Comparison of ENCODE assay signal across 13 cellular contexts in genomic region chr11:46252373-46252914, GRCh38. TPM values are rescaled to one million over a fixed set of nuclear protein-coding genes. Genes with fewer than 3 reads are reported as not detected.
A peak's percentile ranks its signal among the peaks of the same experiment; 100 is the strongest.
DNase-seq lines count a peak whose midpoint lies in the region; ATAC-seq and TF ChIP-seq lines count a peak whose summit lies in the region.
"Had no signal": no experiment of that assay in that cellular context is flagged by ENCODE, and none has a peak within 500 bp of the region (broad histone marks: within the 10 kb centered on the region; RNA-seq: fewer than 3 reads in every experiment).

No MANE protein-coding gene starts in this region.

- H3K9me3 Mint-ChIP-seq in type B pancreatic cell = no peaks in the 10 kb centered on the region
- H3K9me3 Mint-ChIP-seq: CD4-positive, alpha-beta T cell had no signal

- DNase-seq in NCI-H1436 (lab: John Stamatoyannopoulos, UW) = peak; percentile 14
- DNase-seq in NCI-H1436 treated with DMSO at 0.1 percent for 48 hours (lab: John Stamatoyannopoulos, UW) = no peak
- DNase-seq in NCI-H2227 treated with DMSO at 0.1 percent for 48 hours (lab: John Stamatoyannopoulos, UW) = peak; percentile 36
- DNase-seq in left kidney (ENCODE audit: low read depth, low spot score) = peak; percentile 38
- DNase-seq in type B pancreatic cell (ENCODE audit: extremely low spot score, unreplicated experiment) = no peak
- no peak for DNase-seq in stimulated activated CD4-positive, alpha-beta T cell treated with anti-CD3 and anti-CD28 coated beads, Interleukin-15, amount 100 ng/mL, for 24 hours
- no peak for DNase-seq in stimulated activated CD4-positive, alpha-beta T cell treated with anti-CD3 and anti-CD28 coated beads, Interleukin-4, amount 100 ng/mL, for 4 hours
- DNase-seq: activated CD8-positive, alpha-beta T cell treated with anti-CD3 and anti-CD28 coated beads, Interleukin-2, amount 10 ng/mL, durations not matched to agents 7 days and 5 days; anterior cingulate cortex; CD4-positive, alpha-beta T cell; heart right ventricle; NCI-H446 treated with DMSO at 0.1 percent for 48 hours had no signal

- H3K27ac Mint-ChIP-seq in type B pancreatic cell = peak overlapping the region; percentile 61
- H3K27ac Mint-ChIP-seq: activated CD8-positive, alpha-beta T cell treated with anti-CD3 and anti-CD28 coated beads, Interleukin-2, amount 10 ng/mL, durations not matched to agents 7 days and 5 days; CD4-positive, alpha-beta T cell had no signal

- no peaks in the 10 kb centered on the region for H3K36me3 Mint-ChIP-seq in type B pancreatic cell

- H3K4me3 Mint-ChIP-seq in type B pancreatic cell = peak overlapping the region; percentile 13
- H3K4me3 Mint-ChIP-seq: activated CD8-positive, alpha-beta T cell treated with anti-CD3 and anti-CD28 coated beads, Interleukin-2, amount 10 ng/mL, durations not matched to agents 7 days and 5 days; CD4-positive, alpha-beta T cell had no signal

- TF ChIP-seq CTCF in type B pancreatic cell (conservative IDR thresholded peaks at IDR 0.05) = no peak

- peaks cover 34% of the 10 kb centered on the region for H3K4me1 Mint-ChIP-seq in type B pancreatic cell (ENCODE audit: unreplicated experiment)

- H3K27me3 Mint-ChIP-seq in type B pancreatic cell = no peaks in the 10 kb centered on the region
- H3K27me3 Mint-ChIP-seq: CD4-positive, alpha-beta T cell had no signal

- no peak for ATAC-seq in GM18907 (IDR thresholded peaks at IDR 0.05; ENCODE audit: unreplicated experiment)
- ATAC-seq: activated CD8-positive, alpha-beta T cell treated with anti-CD3 and anti-CD28 coated beads, Interleukin-2, amount 10 ng/mL, durations not matched to agents 7 days and 5 days; heart right ventricle had no signal

RNA-seq across cellular contexts. Expression of gene CREB3L1, which starts 25.0 kb away (rescaled TPM):
- total RNA-seq in type B pancreatic cell (ENCODE audit: low replicate concordance) = 9.8 and 20.8 TPM in 2 replicates
- total RNA-seq: activated CD8-positive, alpha-beta T cell treated with anti-CD3 and anti-CD28 coated beads, Interleukin-2, amount 10 ng/mL, durations not matched to agents 7 days and 5 days; CD4-positive, alpha-beta T cell had no signal

Comparison
In these comparisons a context has a peak if more than half of its experiments do, and no peak if none do; other contexts are left out.
1. DNase-seq: peak in NCI-H1436 (single experiment), NCI-H2227 treated with DMSO at 0.1 percent for 48 hours (single experiment) and left kidney (single experiment); none in NCI-H1436 treated with DMSO at 0.1 percent for 48 hours (single experiment), type B pancreatic cell (single experiment), stimulated activated CD4-positive, alpha-beta T cell treated with anti-CD3 and anti-CD28 coated beads, Interleukin-15, amount 100 ng/mL, for 24 hours (single experiment) and stimulated activated CD4-positive, alpha-beta T cell treated with anti-CD3 and anti-CD28 coated beads, Interleukin-4, amount 100 ng/mL, for 4 hours (0 of 2).